27 cellular contexts compared by ENCODE assay signal in the genomic region with DNA sequence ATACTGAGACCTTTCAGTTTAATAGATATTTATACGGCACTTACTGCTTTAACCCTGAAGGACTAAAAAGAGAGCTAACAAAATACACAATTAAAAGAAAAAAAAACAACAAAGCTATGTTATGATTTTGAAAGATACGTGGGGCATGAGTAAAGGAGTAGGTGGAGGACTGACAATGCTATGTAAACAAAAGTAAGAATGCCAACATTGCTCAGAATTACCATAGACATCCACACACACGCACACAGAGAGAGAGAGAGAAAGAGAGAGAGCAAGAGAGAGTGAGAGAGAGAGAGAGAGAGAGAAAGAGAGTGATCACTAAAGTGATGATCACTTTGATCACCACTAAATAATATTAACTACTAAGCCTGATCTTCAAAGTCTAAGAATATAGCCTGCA.
DNase-seq lines count a peak whose midpoint lies in the region; ATAC-seq, FAIRE-seq and TF ChIP-seq lines count a peak whose summit lies in the region.
"Had no signal": no experiment of that assay in that cellular context is flagged by ENCODE, and none has a peak within 500 bp of the region (broad histone marks: within the 10 kb centered on the region; RNA-seq: fewer than 3 reads in every experiment).

No MANE protein-coding gene starts in this region.

- H3F3A ChIP-seq in GM23338 (replicated peaks; ENCODE audit: low read depth) (no peaks in the 10 kb centered on the region), PC-3 (ENCODE audit: low read length, unreplicated experiment) (no peaks in the 10 kb centered on the region)

- TF ChIP-seq CTCF in GM23338 (conservative IDR thresholded peaks at IDR 0.05; ENCODE audit: low read depth in 2 of 2) (no peak), PC-3 (conservative IDR thresholded peaks at IDR 0.05; ENCODE audit: low read depth, low read length) (no peak)

- H3K27me3 ChIP-seq in GM23338 (ENCODE audit: insufficient read depth), result no peaks in the 10 kb centered on the region
- H3K27me3 ChIP-seq in HUES48 (ENCODE audit: control insufficient read depth, insufficient read depth, low read length), result no peaks in the 10 kb centered on the region
- H3K27me3 ChIP-seq in PC-3 (ENCODE audit: low read length), result no peaks in the 10 kb centered on the region
- H3K27me3 ChIP-seq: BE2C had no signal

- BruUV-seq in PC-3 (replicated peaks; lab: Mats Ljungman, UMichigan), result no TSS peak

- no peaks in the 10 kb centered on the region for H3K9me3 Mint-ChIP-seq in GM23338

- H3K27ac Mint-ChIP-seq in GM23338, result no peak overlapping the region
- H3K27ac Mint-ChIP-seq: CD14-positive monocyte; CD4-positive, alpha-beta memory T cell; CD8-positive, alpha-beta memory T cell had no signal

- intact Hi-C loops in PC-3 (cut with micrococcal nuclease), result no loop called here

- H3K79me2 ChIP-seq in GM23338 (replicated peaks; ENCODE audit: insufficient read depth), result no peaks in the 10 kb centered on the region
- no peaks in the 10 kb centered on the region for H3K79me2 ChIP-seq in PC-3 (ENCODE audit: low read length)

- H3K9ac ChIP-seq in HUES48 (ENCODE audit: low read depth, low read length) (no peak overlapping the region), PC-3 (ENCODE audit: low read length) (no peak overlapping the region)
- H3K9ac ChIP-seq: BLaER1 had no signal

- peaks cover 4% of the 10 kb centered on the region; the same call in 1 of the 2 replicates for H3K4me1 ChIP-seq in GM23338 (ENCODE audit: insufficient read depth)
- peaks cover 12% of the 10 kb centered on the region; the same call in 1 of the 2 replicates for H3K4me1 ChIP-seq in HUES48 (ENCODE audit: control insufficient read depth, insufficient read depth, low read length)
- H3K4me1 ChIP-seq in PC-3 (ENCODE audit: insufficient read depth, low read length), result peaks cover 9% of the 10 kb centered on the region; the same call in 1 of the 2 replicates
- H3K4me1 ChIP-seq: A549, BE2C, BLaER1 had no signal

- no peaks in the 10 kb centered on the region for H3K36me3 Mint-ChIP-seq in GM23338 (ENCODE audit: low read depth)
- H3K36me3 Mint-ChIP-seq: CD14-positive monocyte; CD4-positive, alpha-beta memory T cell; CD4-positive, CD25-positive, alpha-beta regulatory T cell; CD8-positive, alpha-beta memory T cell had no signal

- H4K20me1 ChIP-seq in GM23338 (replicated peaks; ENCODE audit: insufficient read depth), result no peaks in the 10 kb centered on the region
- no peaks in the 10 kb centered on the region for H4K20me1 ChIP-seq in PC-3 (ENCODE audit: low read length)
- H4K20me1 ChIP-seq: BLaER1 had no signal

- FAIRE-seq in GM19239 (lab: Jason Lieb, UNC), result no peak
- FAIRE-seq: GM12878, GM12892, GM18507 had no signal

- CTCF ChIA-PET in PC-3 (lab: Charles Lee), result no interaction called here

- peaks cover 6% of the 10 kb centered on the region; the same call in 2 of the 3 replicates for H3K4me1 Mint-ChIP-seq in GM23338
- H3K4me1 Mint-ChIP-seq: CD14-positive monocyte; CD4-positive, alpha-beta memory T cell; CD4-positive, CD25-positive, alpha-beta regulatory T cell; CD8-positive, alpha-beta memory T cell had no signal

- POLR2A ChIA-PET in PC-3 (lab: Charles Lee; ENCODE audit: unreplicated experiment), result no interaction called here

- no peaks in the 10 kb centered on the region for H3K9me2 ChIP-seq in GM23338 (ENCODE audit: insufficient read depth)
- H3K9me2 ChIP-seq in PC-3 (replicated peaks; ENCODE audit: low read length), result no peaks in the 10 kb centered on the region

- H3K4me3 Mint-ChIP-seq in GM23338, result 0 out of 3 replicates have a peak overlapping the region, but pooled peaks have one; percentile 9
- H3K4me3 Mint-ChIP-seq: CD14-positive monocyte; CD4-positive, alpha-beta memory T cell; CD4-positive, CD25-positive, alpha-beta regulatory T cell; CD8-positive, alpha-beta memory T cell had no signal

- peaks cover 4% of the 10 kb centered on the region for H3K27me3 Mint-ChIP-seq in GM23338 (ENCODE audit: insufficient read depth, low read depth, poor library complexity)
- H3K27me3 Mint-ChIP-seq: CD4-positive, alpha-beta memory T cell; CD4-positive, CD25-positive, alpha-beta regulatory T cell; CD8-positive, alpha-beta memory T cell had no signal

- peaks cover 28% of the 10 kb centered on the region for H3K9me3 ChIP-seq in HUES48 (ENCODE audit: control insufficient read depth, insufficient read depth, low read length)
- H3K9me3 ChIP-seq in PC-3 (ENCODE audit: low read length), result no peaks in the 10 kb centered on the region
- H3K9me3 ChIP-seq: A549, BE2C, BLaER1 had no signal

- ATAC-seq in GM23338 (no peak), PC-3 (no peak), HG03439 (IDR thresholded peaks at IDR 0.05; ENCODE audit: unreplicated experiment) (no peak)
- ATAC-seq: A549, GM12878 had no signal

- H2AFZ ChIP-seq in GM23338 (no peak overlapping the region), PC-3 (ENCODE audit: low read length) (no peak overlapping the region)

- H3K36me3 ChIP-seq in GM23338 (ENCODE audit: insufficient read depth) (no peaks in the 10 kb centered on the region), HUES48 (ENCODE audit: control insufficient read depth, insufficient read depth, low read length) (no peaks in the 10 kb centered on the region), PC-3 (ENCODE audit: low read depth, low read length) (no peaks in the 10 kb centered on the region)
- H3K36me3 ChIP-seq: BE2C, BLaER1 had no signal

- DNase-seq in DMS53 (lab: John Stamatoyannopoulos, UW) (peak; percentile 24), DMS53 treated with DMSO at 0.1 percent for 48 hours (lab: John Stamatoyannopoulos, UW; ENCODE audit: unreplicated experiment) (no peak), GM23338 (ENCODE audit: low spot score) (peak; percentile 1), PC-3 (peak; percentile 59), GM19239 (ENCODE audit: insufficient read length, low spot score) (no peak), occipital lobe (lab: John Stamatoyannopoulos, UW) (no peak)
- DNase-seq: BE2C; C1 segment of cervical spinal cord; CD4-positive, alpha-beta memory T cell; CD4-positive, CD25-positive, alpha-beta regulatory T cell; CD8-positive, alpha-beta memory T cell; COR-L47; DMS 273 treated with DMSO at 0.1 percent for 48 hours; DMS153; DMS79; DND-41; EL; GDM1 had no signal

- H3K4me3 ChIP-seq in GM23338, result no peak overlapping the region
- peak overlapping the region; percentile 21; the same call in 1 of the 2 replicates for H3K4me3 ChIP-seq in HUES48 (ENCODE audit: low read depth, low read length)
- H3K4me3 ChIP-seq in PC-3 (ENCODE audit: low read length), result no peak overlapping the region
- H3K4me3 ChIP-seq: A549, BLaER1, GM12878 had no signal

- H3K27ac ChIP-seq in GM23338 (ENCODE audit: low read depth) (no peak overlapping the region), HUES48 (ENCODE audit: low read depth, low read length) (no peak overlapping the region), PC-3 (ENCODE audit: low read length) (no peak overlapping the region)
- H3K27ac ChIP-seq: 22Rv1, A549, BLaER1 had no signal

- peak overlapping the region; percentile 46 for H3K4me2 ChIP-seq in GM23338
- H3K4me2 ChIP-seq in PC-3 (ENCODE audit: low read length), result peak overlapping the region; percentile 48; the same call in 1 of the 2 replicates
- H3K4me2 ChIP-seq: A549, BLaER1 had no signal

TF ChIP-seq in GM23338, 12 proteins besides CTCF, POLR2A, EP300 and RAD21:
- TF ChIP-seq EZH2phosphoT487 (IDR thresholded peaks at IDR 0.05; ENCODE audit: unreplicated experiment), result no peak
- no peak for TF ChIP-seq ZNF331 (CRISPR knock-in tag; IDR thresholded peaks at IDR 0.05; ENCODE audit: low read depth)
- TF ChIP-seq EZH2 (IDR thresholded peaks at IDR 0.05; ENCODE audit: low read depth, unreplicated experiment), result no peak
- TF ChIP-seq NANOG (IDR thresholded peaks at IDR 0.05; ENCODE audit: borderline replicate concordance), result no peak
- no peak for TF ChIP-seq JUNB (IDR thresholded peaks at IDR 0.05; ENCODE audit: unreplicated experiment)
- no peak for TF ChIP-seq ZNF114 (CRISPR knock-in tag; IDR thresholded peaks at IDR 0.05)
- TF ChIP-seq POLR2AphosphoS5 (IDR thresholded peaks at IDR 0.05; ENCODE audit: low read depth), result no peak

Comparison
In these comparisons a context has a peak if more than half of its experiments do, and no peak if none do; other contexts are left out.
1. DNase-seq: peak in DMS53 (single experiment), GM23338 (single experiment) and PC-3 (single experiment); none in DMS53 treated with DMSO at 0.1 percent for 48 hours (single experiment), GM19239 (single experiment) and occipital lobe (single experiment).